ENCODE assay signal across 22 cellular contexts in the genomic region with DNA sequence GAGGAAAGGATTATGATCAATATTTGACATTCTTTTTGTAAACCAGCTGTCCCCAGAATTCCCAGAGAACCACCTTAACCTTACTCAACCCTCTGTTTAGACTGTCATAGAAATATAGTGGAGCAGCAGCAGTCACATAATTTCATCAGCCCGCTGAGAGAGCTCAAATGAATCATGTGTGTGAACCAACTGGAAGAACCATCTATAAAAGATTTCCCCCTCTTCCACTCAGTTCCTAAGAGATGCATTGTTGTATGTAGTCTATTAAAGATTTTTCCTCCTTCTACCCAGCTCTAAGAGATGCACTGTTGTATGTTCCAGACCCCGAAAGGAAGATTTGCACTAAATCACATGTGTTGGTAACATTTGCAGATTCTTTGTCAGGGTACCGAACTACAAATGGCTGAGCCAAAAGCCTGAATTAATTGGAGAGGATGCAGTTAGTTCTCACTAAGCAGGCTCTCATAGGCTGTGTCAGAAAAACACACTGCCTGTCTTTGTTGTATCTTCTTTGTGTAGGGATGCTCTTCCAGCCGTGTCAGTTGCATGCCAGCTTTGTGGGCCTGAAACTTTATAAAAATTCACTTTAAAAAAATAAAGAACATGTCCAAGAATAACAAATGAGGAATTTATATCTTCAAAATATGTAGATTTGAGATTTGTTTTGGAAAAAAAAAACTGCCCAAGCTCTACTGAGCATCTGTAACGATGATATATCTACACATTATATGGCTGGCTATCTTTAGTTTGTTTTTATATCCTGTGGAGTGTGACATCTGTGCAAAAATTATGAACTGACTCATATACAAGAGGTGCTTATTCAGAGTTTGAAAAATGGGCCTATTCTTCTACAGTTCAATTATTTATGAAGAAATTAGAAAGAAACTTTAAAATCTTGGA.
DNase-seq lines count a peak whose midpoint lies in the region; ATAC-seq and TF ChIP-seq lines count a peak whose summit lies in the region.
"Had no signal": no experiment of that assay in that cellular context is flagged by ENCODE, and none has a peak within 500 bp of the region (broad histone marks: within the 10 kb centered on the region; RNA-seq: fewer than 3 reads in every experiment).

No MANE protein-coding gene starts in this region.

- no peak overlapping the region for H3K4me3 ChIP-seq in AG04449 (ENCODE audit: low read depth, low read length)
- H3K4me3 ChIP-seq in brain microvascular endothelial cell (ENCODE audit: low read depth, low read length), result no peak overlapping the region
- H3K4me3 ChIP-seq: body of pancreas had no signal

- in situ Hi-C loops in brain microvascular endothelial cell (cut with HindIII; ENCODE audit: low pct_ligation_motif_present, low sequenced_read_pairs), result no loop called here

- no peaks in the 10 kb centered on the region for H3K9me3 Mint-ChIP-seq in activated CD4-positive, alpha-beta memory T cell treated with anti-CD3 and anti-CD28 coated beads for 36 hours
- H3K9me3 Mint-ChIP-seq: stimulated activated naive CD8-positive, alpha-beta T cell treated with anti-CD3 and anti-CD28 coated beads, Interleukin-15, Interleukin-2, amounts not matched to agents 100 ng/mL and 50 ng/mL, for 24 hours; T-cell had no signal

- POLR2A ChIA-PET in AG04449 (lab: Yijun Ruan, JAX), result no interaction called here
- POLR2A ChIA-PET in activated CD4-positive, alpha-beta memory T cell treated with anti-CD3 and anti-CD28 coated beads for 36 hours (lab: Charles Lee), result no interaction called here

- no peaks in the 10 kb centered on the region for H3K36me3 Mint-ChIP-seq in activated CD4-positive, alpha-beta memory T cell treated with anti-CD3 and anti-CD28 coated beads for 36 hours
- H3K36me3 Mint-ChIP-seq: activated CD8-positive, alpha-beta memory T cell treated with anti-CD3 and anti-CD28 coated beads, Interleukin-2, amount 10 ng/mL, durations not matched to agents 7 days and 5 days; T-cell had no signal

- ATAC-seq in GM21737 (IDR thresholded peaks at IDR 0.05; ENCODE audit: unreplicated experiment) (no peak), HG02981 (IDR thresholded peaks at IDR 0.05; ENCODE audit: unreplicated experiment) (no peak)
- ATAC-seq: activated CD8-positive, alpha-beta memory T cell treated with anti-CD3 and anti-CD28 coated beads, Interleukin-2, amount 10 ng/mL, durations not matched to agents 7 days and 5 days; body of pancreas; T-cell had no signal

- H3K27me3 Mint-ChIP-seq in activated CD4-positive, alpha-beta memory T cell treated with anti-CD3 and anti-CD28 coated beads for 36 hours, result no peaks in the 10 kb centered on the region
- H3K27me3 Mint-ChIP-seq: activated CD8-positive, alpha-beta memory T cell treated with anti-CD3 and anti-CD28 coated beads, Interleukin-2, amount 10 ng/mL, durations not matched to agents 7 days and 5 days had no signal

- H3K36me3 ChIP-seq in brain microvascular endothelial cell (replicated peaks), result no peaks in the 10 kb centered on the region

- peak; percentile 26 for DNase-seq in AG04449 (ENCODE audit: low read depth, low spot score)
- peak; percentile 18 for DNase-seq in NCI-H2171 (lab: John Stamatoyannopoulos, UW)
- DNase-seq in brain microvascular endothelial cell, result peak; percentile 64
- peak; percentile 73 for DNase-seq in kidney tubule cell (ENCODE audit: low spot score)
- DNase-seq in stimulated activated CD4-positive, alpha-beta T cell treated with anti-CD3 and anti-CD28 coated beads, Interleukin-12 subunit alpha, Interleukin-12 subunit beta, amount 100 ng/mL, for 4 hours, result no peak
- no peak for DNase-seq in activated CD4-positive, alpha-beta memory T cell treated with anti-CD3 and anti-CD28 coated beads for 36 hours
- DNase-seq: activated CD4-positive, CD25-positive, alpha-beta regulatory T cell; activated CD8-positive, alpha-beta memory T cell treated with anti-CD3 and anti-CD28 coated beads, Interleukin-2, amount 10 ng/mL, durations not matched to agents 7 days and 5 days; activated gamma-delta T cell treated with Interleukin-2 at 50 U/mL for 16 hours; body of pancreas; DMS53; effector CD4-positive, alpha-beta T cell; foreskin fibroblast; H7; mesendoderm; NCI-H510A; nucleus accumbens; small intestine; T-cell had no signal

- TF ChIP-seq CTCF in AG04449 (IDR thresholded peaks at IDR 0.05; ENCODE audit: insufficient read depth, low read length, missing control alignments) (no peak), brain microvascular endothelial cell (IDR thresholded peaks at IDR 0.05; ENCODE audit: low read depth, low read length, missing control alignments) (no peak)

- H3K27ac ChIP-seq in brain microvascular endothelial cell, result peak overlapping the region; percentile 60
- H3K27ac ChIP-seq: body of pancreas had no signal

- no peak overlapping the region for H3K4me3 Mint-ChIP-seq in activated CD4-positive, alpha-beta memory T cell treated with anti-CD3 and anti-CD28 coated beads for 36 hours
- H3K4me3 Mint-ChIP-seq: activated CD8-positive, alpha-beta memory T cell treated with anti-CD3 and anti-CD28 coated beads, Interleukin-2, amount 10 ng/mL, durations not matched to agents 7 days and 5 days; stimulated activated naive CD8-positive, alpha-beta T cell treated with anti-CD3 and anti-CD28 coated beads, Interleukin-15, Interleukin-2, amounts not matched to agents 100 ng/mL and 50 ng/mL, for 24 hours; T-cell had no signal

- no peaks in the 10 kb centered on the region for H3K27me3 ChIP-seq in brain microvascular endothelial cell (replicated peaks)
- H3K27me3 ChIP-seq: body of pancreas had no signal

- intact Hi-C loops in activated CD4-positive, alpha-beta memory T cell treated with anti-CD3 and anti-CD28 coated beads for 36 hours (cut with micrococcal nuclease), result no loop called here

- CTCF ChIA-PET in AG04449 (lab: Yijun Ruan, JAX), result interaction anchor here (1.2 kb wide), 1 partner anchor 17 kb away, joined by 3 read pairs; no protein-coding TSS in a partner anchor
- CTCF ChIA-PET in activated CD4-positive, alpha-beta memory T cell treated with anti-CD3 and anti-CD28 coated beads for 36 hours (lab: Charles Lee), result interaction anchor here (0.6 kb wide), 1 partner anchor 91 kb away, joined by 3 read pairs; no protein-coding TSS in a partner anchor

- no peaks in the 10 kb centered on the region for H3K4me1 Mint-ChIP-seq in activated CD4-positive, alpha-beta memory T cell treated with anti-CD3 and anti-CD28 coated beads for 36 hours (ENCODE audit: low read depth)
- H3K4me1 Mint-ChIP-seq: activated CD8-positive, alpha-beta memory T cell treated with anti-CD3 and anti-CD28 coated beads, Interleukin-2, amount 10 ng/mL, durations not matched to agents 7 days and 5 days; T-cell had no signal

- no peak overlapping the region for H3K27ac Mint-ChIP-seq in activated CD4-positive, alpha-beta memory T cell treated with anti-CD3 and anti-CD28 coated beads for 36 hours
- H3K27ac Mint-ChIP-seq: activated CD8-positive, alpha-beta memory T cell treated with anti-CD3 and anti-CD28 coated beads, Interleukin-2, amount 10 ng/mL, durations not matched to agents 7 days and 5 days; stimulated activated naive CD8-positive, alpha-beta T cell treated with anti-CD3 and anti-CD28 coated beads, Interleukin-15, Interleukin-2, amounts not matched to agents 100 ng/mL and 50 ng/mL, for 24 hours; T-cell had no signal

Comparison
In these comparisons a context has a peak if more than half of its experiments do, and no peak if none do; other contexts are left out.
1. DNase-seq: peak in AG04449 (single experiment), NCI-H2171 (single experiment), brain microvascular endothelial cell (single experiment) and kidney tubule cell (single experiment); none in stimulated activated CD4-positive, alpha-beta T cell treated with anti-CD3 and anti-CD28 coated beads, Interleukin-12 subunit alpha, Interleukin-12 subunit beta, amount 100 ng/mL, for 4 hours (single experiment) and activated CD4-positive, alpha-beta memory T cell treated with anti-CD3 and anti-CD28 coated beads for 36 hours (single experiment).